Comparison of ENCODE assay signal across 8 cellular contexts in the genomic region with DNA sequence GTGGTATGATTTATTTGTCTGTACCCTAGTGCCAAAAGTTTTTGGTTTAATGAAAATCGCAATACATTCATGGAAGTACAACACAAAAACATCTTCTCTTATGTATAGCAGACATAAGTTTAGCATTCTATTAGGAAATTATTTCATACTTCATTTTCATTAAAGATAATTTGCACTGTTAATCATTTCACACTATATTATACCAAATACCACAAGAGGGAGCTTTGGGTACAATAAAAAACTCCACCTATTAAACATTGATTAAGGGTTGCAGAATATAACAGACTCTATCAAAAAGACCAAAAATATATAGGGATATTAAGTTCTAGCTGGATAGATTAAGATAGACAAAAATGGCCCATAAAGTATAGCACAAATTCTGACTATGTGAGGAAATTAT.
DNase-seq lines count a peak whose midpoint lies in the region; ATAC-seq, FAIRE-seq and TF ChIP-seq lines count a peak whose summit lies in the region.

No MANE protein-coding gene starts in this region.

- H3K27me3 ChIP-seq in heart right ventricle (no peaks in the 10 kb centered on the region), aorta (ENCODE audit: control insufficient read depth in 1 of 2, insufficient read depth in 2 of 2, low read length in 1 of 2) (no peaks in the 10 kb centered on the region)

- peak; percentile 41 to 75 (median 57) for TF ChIP-seq CTCF in heart right ventricle (IDR thresholded peaks at IDR 0.05)

- DNase-seq in heart right ventricle (no peak), cardiac septum (ENCODE audit: low spot score) (no peak), iris pigment epithelial cell (ENCODE audit: low read depth) (peak; percentile 11), aorta (no peak)

- H3K4me3 ChIP-seq in heart right ventricle (no peak overlapping the region), aorta (ENCODE audit: low read length in 2 of 2) (no peak overlapping the region)

- H3K4me1 ChIP-seq in heart right ventricle = peaks cover 0 to 29% (median 16%) of the 10 kb centered on the region in 9 donors
- H3K4me1 ChIP-seq in aorta (ENCODE audit: control insufficient read depth in 1 of 2, insufficient read depth in 2 of 2, low read length in 2 of 2) = no peaks in the 10 kb centered on the region

- H3K36me3 ChIP-seq in heart right ventricle (peaks cover 0 to 22% (median 0%) of the 10 kb centered on the region in 9 donors), aorta (ENCODE audit: control insufficient read depth in 1 of 2, insufficient read depth in 2 of 2, low read length in 1 of 2) (no peaks in the 10 kb centered on the region)

- H3K27ac ChIP-seq in heart right ventricle (no peak overlapping the region), aorta (ENCODE audit: low read depth in 1 of 2, low read length in 2 of 2) (no peak overlapping the region)

- ATAC-seq in heart right ventricle (peak in 4 of 8 donors; percentile 37 to 51 (median 46)), aorta (ENCODE audit: low FRiP score) (peak; percentile 59), GM19463 (IDR thresholded peaks at IDR 0.05; ENCODE audit: unreplicated experiment) (no peak), HG03457 (IDR thresholded peaks at IDR 0.05; ENCODE audit: unreplicated experiment) (no peak), GM19035 (IDR thresholded peaks at IDR 0.05; ENCODE audit: unreplicated experiment) (no peak)

- WGBS in heart right ventricle, 2 donors = 73 to 81% methylated on average over 1 of the region's 1 CpG
- 27 to 39% methylated on average over 1 of the region's 1 CpG for WGBS in aorta, 2 donors

- peak; percentile 94 for FAIRE-seq in TTC549 (lab: Jason Lieb, UNC)

- intact Hi-C loops in heart right ventricle (cut with DNase I) = loop anchor here in 8 of 10 donors (1.0 to 10.0 kb wide), 8 partner anchors 102 to 213 kb away; partner anchors contain the start of gene ROCK2 (in 1 of the 8)
- intact Hi-C loops in cardiac septum (cut with DNase I) = loop anchor here (2.0 to 10.0 kb wide), 2 partner anchors 100 to 110 kb away; partner anchors contain the start of gene ROCK2
- intact Hi-C loops in aorta (cut with DNase I) = loop anchor here (1.0 to 10.0 kb wide), 3 partner anchors 110 to 178 kb away; partner anchors contain the start of gene ROCK2 (in 1 of the 2)

- H3K9me3 ChIP-seq in heart right ventricle (no peaks in the 10 kb centered on the region), aorta (ENCODE audit: control insufficient read depth, low read length) (no peaks in the 10 kb centered on the region)
